2 cellular contexts compared by ENCODE assay signal in the genomic region with DNA sequence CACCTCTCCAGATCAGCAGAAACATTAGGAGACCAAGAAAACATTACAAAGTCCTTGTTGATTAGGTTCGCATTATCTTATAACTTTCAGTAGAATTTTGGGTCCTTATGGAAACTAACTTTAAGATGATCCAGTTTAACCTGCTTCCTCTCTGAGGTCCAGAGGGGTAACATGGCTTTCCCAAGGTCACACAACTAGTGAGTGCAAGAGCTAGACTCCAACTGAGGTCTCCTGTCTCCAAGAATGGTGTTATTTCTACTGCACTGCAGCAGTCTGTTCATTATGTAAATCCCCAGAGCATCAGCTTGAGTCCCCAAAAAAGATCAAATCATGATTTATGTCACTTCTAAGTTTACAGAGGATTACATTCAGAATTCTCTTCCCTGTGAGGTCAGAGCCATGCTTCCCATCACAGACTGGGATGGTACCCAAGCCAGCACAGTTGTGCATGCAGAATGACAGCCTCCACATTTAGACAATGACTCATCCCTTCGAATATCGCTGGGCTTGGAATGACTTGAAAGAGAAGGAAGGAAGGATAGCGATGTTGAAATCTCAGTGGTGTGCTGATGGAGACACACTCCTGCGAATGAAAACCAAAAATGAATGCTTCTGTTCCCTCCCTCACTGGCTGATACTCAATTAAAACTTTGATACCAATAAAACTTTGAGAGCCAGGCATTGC.
TF ChIP-seq lines count a peak whose summit lies in the region.

No MANE protein-coding gene starts in this region.

TF ChIP-seq in HEK293, 187 proteins besides CTCF, POLR2A, EP300 and RAD21 (continued from another document):
- no peak for TF ChIP-seq GFI1B (tag by site-specific recombination; IDR thresholded peaks at IDR 0.05)

TF ChIP-seq in GM23338, 12 proteins besides CTCF, POLR2A, EP300 and RAD21 (continued from another document):
- TF ChIP-seq, protein P1, sequence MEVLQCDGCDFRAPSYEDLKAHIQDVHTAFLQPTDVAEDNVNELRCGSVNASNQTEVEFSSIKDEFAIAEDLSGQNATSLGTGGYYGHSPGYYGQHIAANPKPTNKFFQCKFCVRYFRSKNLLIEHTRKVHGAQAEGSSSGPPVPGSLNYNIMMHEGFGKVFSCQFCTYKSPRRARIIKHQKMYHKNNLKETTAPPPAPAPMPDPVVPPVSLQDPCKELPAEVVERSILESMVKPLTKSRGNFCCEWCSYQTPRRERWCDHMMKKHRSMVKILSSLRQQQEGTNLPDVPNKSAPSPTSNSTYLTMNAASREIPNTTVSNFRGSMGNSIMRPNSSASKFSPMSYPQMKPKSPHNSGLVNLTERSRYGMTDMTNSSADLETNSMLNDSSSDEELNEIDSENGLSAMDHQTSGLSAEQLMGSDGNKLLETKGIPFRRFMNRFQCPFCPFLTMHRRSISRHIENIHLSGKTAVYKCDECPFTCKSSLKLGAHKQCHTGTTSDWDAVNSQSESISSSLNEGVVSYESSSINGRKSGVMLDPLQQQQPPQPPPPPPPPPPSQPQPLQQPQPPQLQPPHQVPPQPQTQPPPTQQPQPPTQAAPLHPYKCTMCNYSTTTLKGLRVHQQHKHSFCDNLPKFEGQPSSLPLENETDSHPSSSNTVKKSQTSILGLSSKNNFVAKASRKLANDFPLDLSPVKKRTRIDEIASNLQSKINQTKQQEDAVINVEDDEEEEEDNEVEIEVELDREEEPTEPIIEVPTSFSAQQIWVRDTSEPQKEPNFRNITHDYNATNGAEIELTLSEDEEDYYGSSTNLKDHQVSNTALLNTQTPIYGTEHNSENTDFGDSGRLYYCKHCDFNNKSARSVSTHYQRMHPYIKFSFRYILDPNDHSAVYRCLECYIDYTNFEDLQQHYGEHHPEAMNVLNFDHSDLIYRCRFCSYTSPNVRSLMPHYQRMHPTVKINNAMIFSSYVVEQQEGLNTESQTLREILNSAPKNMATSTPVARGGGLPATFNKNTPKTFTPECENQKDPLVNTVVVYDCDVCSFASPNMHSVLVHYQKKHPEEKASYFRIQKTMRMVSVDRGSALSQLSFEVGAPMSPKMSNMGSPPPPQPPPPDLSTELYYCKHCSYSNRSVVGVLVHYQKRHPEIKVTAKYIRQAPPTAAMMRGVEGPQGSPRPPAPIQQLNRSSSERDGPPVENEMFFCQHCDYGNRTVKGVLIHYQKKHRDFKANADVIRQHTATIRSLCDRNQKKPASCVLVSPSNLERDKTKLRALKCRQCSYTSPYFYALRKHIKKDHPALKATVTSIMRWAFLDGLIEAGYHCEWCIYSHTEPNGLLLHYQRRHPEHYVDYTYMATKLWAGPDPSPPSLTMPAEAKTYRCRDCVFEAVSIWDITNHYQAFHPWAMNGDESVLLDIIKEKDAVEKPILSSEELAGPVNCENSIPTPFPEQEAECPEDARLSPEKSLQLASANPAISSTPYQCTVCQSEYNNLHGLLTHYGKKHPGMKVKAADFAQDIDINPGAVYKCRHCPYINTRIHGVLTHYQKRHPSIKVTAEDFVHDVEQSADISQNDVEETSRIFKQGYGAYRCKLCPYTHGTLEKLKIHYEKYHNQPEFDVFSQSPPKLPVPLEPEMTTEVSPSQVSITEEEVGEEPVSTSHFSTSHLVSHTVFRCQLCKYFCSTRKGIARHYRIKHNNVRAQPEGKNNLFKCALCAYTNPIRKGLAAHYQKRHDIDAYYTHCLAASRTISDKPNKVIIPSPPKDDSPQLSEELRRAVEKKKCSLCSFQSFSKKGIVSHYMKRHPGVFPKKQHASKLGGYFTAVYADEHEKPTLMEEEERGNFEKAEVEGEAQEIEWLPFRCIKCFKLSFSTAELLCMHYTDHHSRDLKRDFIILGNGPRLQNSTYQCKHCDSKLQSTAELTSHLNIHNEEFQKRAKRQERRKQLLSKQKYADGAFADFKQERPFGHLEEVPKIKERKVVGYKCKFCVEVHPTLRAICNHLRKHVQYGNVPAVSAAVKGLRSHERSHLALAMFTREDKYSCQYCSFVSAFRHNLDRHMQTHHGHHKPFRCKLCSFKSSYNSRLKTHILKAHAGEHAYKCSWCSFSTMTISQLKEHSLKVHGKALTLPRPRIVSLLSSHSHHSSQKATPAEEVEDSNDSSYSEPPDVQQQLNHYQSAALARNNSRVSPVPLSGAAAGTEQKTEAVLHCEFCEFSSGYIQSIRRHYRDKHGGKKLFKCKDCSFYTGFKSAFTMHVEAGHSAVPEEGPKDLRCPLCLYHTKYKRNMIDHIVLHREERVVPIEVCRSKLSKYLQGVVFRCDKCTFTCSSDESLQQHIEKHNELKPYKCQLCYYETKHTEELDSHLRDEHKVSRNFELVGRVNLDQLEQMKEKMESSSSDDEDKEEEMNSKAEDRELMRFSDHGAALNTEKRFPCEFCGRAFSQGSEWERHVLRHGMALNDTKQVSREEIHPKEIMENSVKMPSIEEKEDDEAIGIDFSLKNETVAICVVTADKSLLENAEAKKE (CRISPR knock-in tag; IDR thresholded peaks at IDR 0.05), result no peak
- TF ChIP-seq, protein P2, sequence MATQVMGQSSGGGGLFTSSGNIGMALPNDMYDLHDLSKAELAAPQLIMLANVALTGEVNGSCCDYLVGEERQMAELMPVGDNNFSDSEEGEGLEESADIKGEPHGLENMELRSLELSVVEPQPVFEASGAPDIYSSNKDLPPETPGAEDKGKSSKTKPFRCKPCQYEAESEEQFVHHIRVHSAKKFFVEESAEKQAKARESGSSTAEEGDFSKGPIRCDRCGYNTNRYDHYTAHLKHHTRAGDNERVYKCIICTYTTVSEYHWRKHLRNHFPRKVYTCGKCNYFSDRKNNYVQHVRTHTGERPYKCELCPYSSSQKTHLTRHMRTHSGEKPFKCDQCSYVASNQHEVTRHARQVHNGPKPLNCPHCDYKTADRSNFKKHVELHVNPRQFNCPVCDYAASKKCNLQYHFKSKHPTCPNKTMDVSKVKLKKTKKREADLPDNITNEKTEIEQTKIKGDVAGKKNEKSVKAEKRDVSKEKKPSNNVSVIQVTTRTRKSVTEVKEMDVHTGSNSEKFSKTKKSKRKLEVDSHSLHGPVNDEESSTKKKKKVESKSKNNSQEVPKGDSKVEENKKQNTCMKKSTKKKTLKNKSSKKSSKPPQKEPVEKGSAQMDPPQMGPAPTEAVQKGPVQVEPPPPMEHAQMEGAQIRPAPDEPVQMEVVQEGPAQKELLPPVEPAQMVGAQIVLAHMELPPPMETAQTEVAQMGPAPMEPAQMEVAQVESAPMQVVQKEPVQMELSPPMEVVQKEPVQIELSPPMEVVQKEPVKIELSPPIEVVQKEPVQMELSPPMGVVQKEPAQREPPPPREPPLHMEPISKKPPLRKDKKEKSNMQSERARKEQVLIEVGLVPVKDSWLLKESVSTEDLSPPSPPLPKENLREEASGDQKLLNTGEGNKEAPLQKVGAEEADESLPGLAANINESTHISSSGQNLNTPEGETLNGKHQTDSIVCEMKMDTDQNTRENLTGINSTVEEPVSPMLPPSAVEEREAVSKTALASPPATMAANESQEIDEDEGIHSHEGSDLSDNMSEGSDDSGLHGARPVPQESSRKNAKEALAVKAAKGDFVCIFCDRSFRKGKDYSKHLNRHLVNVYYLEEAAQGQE (IDR thresholded peaks at IDR 0.05; ENCODE audit: unreplicated experiment), result no peak
- TF ChIP-seq EZH2 (IDR thresholded peaks at IDR 0.05; ENCODE audit: low read depth, unreplicated experiment), result no peak
- no peak for TF ChIP-seq ZNF331 (CRISPR knock-in tag; IDR thresholded peaks at IDR 0.05; ENCODE audit: low read depth)
- TF ChIP-seq EZH2phosphoT487 (IDR thresholded peaks at IDR 0.05; ENCODE audit: unreplicated experiment), result no peak
- TF ChIP-seq NANOG (IDR thresholded peaks at IDR 0.05; ENCODE audit: borderline replicate concordance), result no peak
- TF ChIP-seq JUNB (IDR thresholded peaks at IDR 0.05; ENCODE audit: unreplicated experiment), result no peak
TF ChIP-seq in GM23338: peak in this region for 0.
